1 cellular context compared by ENCODE assay signal in genomic region chr11:36948445-36949171, GRCh38.
TF ChIP-seq lines count a peak whose summit lies in the region.

No MANE protein-coding gene starts in this region.

TF ChIP-seq in SK-N-SH, 30 proteins besides CTCF, POLR2A, EP300 and RAD21 (continued from another document):
- TF ChIP-seq USF2 (IDR thresholded peaks at IDR 0.05; ENCODE audit: borderline replicate concordance, low read depth, low read length) (no peak), FOXM1 (IDR thresholded peaks at IDR 0.05; ENCODE audit: low read depth) (no peak), USF1 (IDR thresholded peaks at IDR 0.05; ENCODE audit: borderline replicate concordance, low read depth) (no peak), SMC3 (IDR thresholded peaks at IDR 0.05; ENCODE audit: low read depth, low read length) (no peak), MAX (IDR thresholded peaks at IDR 0.05; ENCODE audit: low read depth) (no peak), YY1 (IDR thresholded peaks at IDR 0.05; ENCODE audit: low read depth) (no peak)
TF ChIP-seq in SK-N-SH: peak in this region for 3.
